10 cellular contexts compared by ENCODE assay signal in the genomic region with DNA sequence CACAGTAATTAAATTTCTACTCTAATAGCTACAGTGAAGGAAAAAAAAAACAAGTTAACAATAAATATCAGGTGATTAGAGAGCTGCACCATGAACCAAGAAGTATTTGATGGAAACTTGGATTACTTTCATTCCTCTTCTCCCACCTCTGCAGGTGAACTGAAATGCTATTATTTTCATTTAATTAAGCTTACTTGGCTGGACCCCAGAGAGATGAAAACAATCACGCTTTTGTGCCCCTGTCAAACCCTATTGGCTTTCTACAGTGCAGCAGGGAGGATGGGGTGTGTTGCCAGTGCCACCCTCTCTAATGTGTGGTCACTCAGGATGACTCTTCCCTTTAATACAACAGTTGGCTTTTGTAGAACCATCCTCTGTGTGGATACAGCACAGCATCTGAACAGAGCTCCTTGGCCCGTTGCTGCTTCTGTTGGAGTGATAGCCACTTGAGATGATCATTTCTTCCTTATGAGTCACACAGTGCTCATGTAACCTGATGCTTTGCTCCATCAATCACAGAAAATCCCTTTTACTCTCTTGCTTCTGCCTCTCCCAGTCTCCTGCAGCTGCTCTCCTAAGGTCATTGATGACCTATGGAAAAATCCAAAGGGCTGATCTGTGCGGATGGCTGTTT. TPM values are rescaled to one million over a fixed set of nuclear protein-coding genes. Genes with fewer than 3 reads are reported as not detected.
A peak's percentile ranks its signal among the peaks of the same experiment; 100 is the strongest.
DNase-seq lines count a peak whose midpoint lies in the region; ATAC-seq, FAIRE-seq and TF ChIP-seq lines count a peak whose summit lies in the region.
"Had no signal": no experiment of that assay in that cellular context is flagged by ENCODE, and none has a peak within 500 bp of the region (broad histone marks: within the 10 kb centered on the region; RNA-seq: fewer than 3 reads in every experiment).

No MANE protein-coding gene starts in this region.

- no peak overlapping the region for H2AFZ ChIP-seq in HepG2 (ENCODE audit: low read length)

- intact Hi-C loops in HepG2 (cut with micrococcal nuclease; ENCODE audit: unreplicated experiment): no loop called here

- H3K27me3 Mint-ChIP-seq in stimulated activated naive CD8-positive, alpha-beta T cell treated with anti-CD3 and anti-CD28 coated beads, Interleukin-15, amount 100 ng/mL, for 72 hours: no peaks in the 10 kb centered on the region

- no peak for TF ChIP-seq POLR2A in HepG2 (IDR thresholded peaks at IDR 0.05; ENCODE audit: insufficient read depth in 1 of 2, low read depth in 2 of 2, low read length in 2 of 2)

- CTCF ChIA-PET in HepG2 (lab: Yijun Ruan, JAX; ENCODE audit: low intra/inter-chr PET ratio, low total read pairs): no interaction called here

- peaks cover 2 to 4% of the 10 kb centered on the region in 2 experiments; a peak in 2 of 5 replicates for H3K27me3 ChIP-seq in HepG2 (ENCODE audit: control insufficient read depth in 1 of 2, insufficient read depth in 2 of 2, low read length in 2 of 2)

- H3K4me3 Mint-ChIP-seq in stimulated activated naive CD8-positive, alpha-beta T cell treated with anti-CD3 and anti-CD28 coated beads, Interleukin-15, amount 100 ng/mL, for 72 hours: no peak overlapping the region

- H3K4me3 ChIP-seq in astrocyte of the spinal cord (ENCODE audit: low read depth, low read length): no peak overlapping the region
- H3K4me3 ChIP-seq in HepG2 (replicated peaks in 1 of 3; ENCODE audit: insufficient read depth in 1 of 3, low read depth in 2 of 3, low read length in 3 of 3): no peak overlapping the region

- no peak overlapping the region for H3K27ac Mint-ChIP-seq in stimulated activated naive CD8-positive, alpha-beta T cell treated with anti-CD3 and anti-CD28 coated beads, Interleukin-15, amount 100 ng/mL, for 72 hours

- 11% methylated on average over 3 of the region's 3 CpGs for WGBS in HepG2 (ENCODE audit: low lambda C conversion rate)

- POLR2A ChIA-PET in HepG2 (lab: Yijun Ruan, JAX): no interaction called here

- H3K9me3 Mint-ChIP-seq in stimulated activated naive CD8-positive, alpha-beta T cell treated with anti-CD3 and anti-CD28 coated beads, Interleukin-15, amount 100 ng/mL, for 72 hours: no peaks in the 10 kb centered on the region

- TF ChIP-seq EP300 in HepG2 (IDR thresholded peaks at IDR 0.05; ENCODE audit: low read depth in 2 of 2, low read length in 2 of 2) (no peak), HepG2 (CRISPR knock-in tag; IDR thresholded peaks at IDR 0.05; ENCODE audit: borderline replicate concordance) (no peak)

- no TSS peak for BruUV-seq in HepG2 (replicated peaks; lab: Mats Ljungman, UMichigan)

- H3K9ac ChIP-seq in HepG2 (ENCODE audit: insufficient read depth, low read depth, low read length): no peak overlapping the region

- no peak for TF ChIP-seq RAD21 in HepG2 (CRISPR knock-in tag; IDR thresholded peaks at IDR 0.05)

- peaks cover 33% of the 10 kb centered on the region for H3K4me1 Mint-ChIP-seq in stimulated activated naive CD8-positive, alpha-beta T cell treated with anti-CD3 and anti-CD28 coated beads, Interleukin-15, amount 100 ng/mL, for 72 hours

- in situ Hi-C loops in astrocyte of the spinal cord (cut with HindIII; ENCODE audit: low sequenced_read_pairs): no loop called here
- in situ Hi-C loops in HepG2 (cut with HindIII; ENCODE audit: extremely low pct_ligation_motif_present, low pct_unique_long_range_greater_than_20kb): no loop called here

- H3K4me1 ChIP-seq in HepG2 (ENCODE audit: insufficient read depth, low read length): no peaks in the 10 kb centered on the region

- FAIRE-seq in HepG2 (lab: Jason Lieb, UNC): no peak

- H4K20me1 ChIP-seq in HepG2 (ENCODE audit: insufficient read depth, low read length): no peaks in the 10 kb centered on the region

- H3K27ac ChIP-seq in HepG2 (ENCODE audit: extremely low read length, insufficient read depth, low read length): no peak overlapping the region

- DNase-seq in GM03348 (ENCODE audit: low spot score): peak; percentile 65
- DNase-seq in NCI-H2196 (lab: John Stamatoyannopoulos, UW; ENCODE audit: unreplicated experiment): peak; percentile 84
- DNase-seq in astrocyte of the spinal cord (ENCODE audit: low read depth, low spot score): peak; percentile 85
- peak; percentile 76 for DNase-seq in myocyte (ENCODE audit: low read depth)
- no peak for DNase-seq in stimulated activated naive CD8-positive, alpha-beta T cell treated with anti-CD3 and anti-CD28 coated beads, Interleukin-15, amount 100 ng/mL, for 72 hours
- no peak for DNase-seq in activated CD8-positive, alpha-beta memory T cell treated with anti-CD3 and anti-CD28 coated beads, Interleukin-2, amount 50 U/mL, for 4 hours
- DNase-seq in HepG2 (ENCODE audit: low spot score): no peak
- no peak for DNase-seq in Kasumi-1 (lab: John Stamatoyannopoulos, UW)
- DNase-seq: dermis blood vessel endothelial cell, left cardiac atrium had no signal

- TF ChIP-seq CTCF in astrocyte of the spinal cord (IDR thresholded peaks at IDR 0.05; ENCODE audit: low read depth, low read length) (no peak), HepG2 (CRISPR knock-in tag; IDR thresholded peaks at IDR 0.05) (no peak)

- no peaks in the 10 kb centered on the region for H3K79me2 ChIP-seq in HepG2 (ENCODE audit: insufficient read depth, low read length)

- H3K36me3 ChIP-seq in HepG2 (replicated peaks in 1 of 2; ENCODE audit: control insufficient read depth in 1 of 2, insufficient read depth in 2 of 2, low read length in 2 of 2): no peaks in the 10 kb centered on the region

- ATAC-seq in stimulated activated naive CD8-positive, alpha-beta T cell treated with anti-CD3 and anti-CD28 coated beads, Interleukin-15, amount 100 ng/mL, for 72 hours: no peak
- no peak for ATAC-seq in HepG2

- H3K9me3 ChIP-seq in HepG2 (ENCODE audit: low read length): no peaks in the 10 kb centered on the region

- H3K4me2 ChIP-seq in HepG2 (ENCODE audit: low read depth, low read length): no peak overlapping the region

TF ChIP-seq in HepG2, 621 proteins besides CTCF, POLR2A, EP300 and RAD21 (continues in another document):
- TF ChIP-seq ZNF34 (CRISPR knock-in tag; IDR thresholded peaks at IDR 0.05; ENCODE audit: borderline replicate concordance): no peak
- TF ChIP-seq THAP11 (CRISPR knock-in tag; IDR thresholded peaks at IDR 0.05): no peak
- no peak for TF ChIP-seq ARNT (IDR thresholded peaks at IDR 0.05)
- TF ChIP-seq HNRNPH1 (optimal IDR thresholded peaks at IDR 0.05; ENCODE audit: low read depth, low read length): no peak
- TF ChIP-seq MED8 (CRISPR knock-in tag; IDR thresholded peaks at IDR 0.05; ENCODE audit: insufficient replicate concordance): no peak

RNA-seq across cellular contexts. Expression of a gene that starts 5.5 kb away (rescaled TPM):
- 27.7 and 32.9 TPM in 2 replicates for total RNA-seq in myocyte
- 59.0 TPM for polyA plus RNA-seq in myocyte (2012)
- 0.15 and 0.21 TPM in 2 replicates for total RNA-seq in HepG2 (2016; rRNA removed; fragmentation: Illumina TruSeq; extraction: Trizol)
- total RNA-seq in HepG2 (2016; cell fraction: cytosol; rRNA removed; fragmentation: Illumina TruSeq; extraction: Trizol; ENCODE audit: low read depth): not detected in 2 replicates
- 0.12 and 0.15 TPM in 2 replicates for total RNA-seq in HepG2 (2016; cell fraction: insoluble cytoplasmic fraction; rRNA removed; fragmentation: Illumina TruSeq; extraction: Trizol)
- total RNA-seq in HepG2 (2016; cell fraction: membrane; rRNA removed; fragmentation: Illumina TruSeq; extraction: Trizol): 0.14 and 0.15 TPM in 2 replicates
- 0.16 and 0.25 TPM in 2 replicates for total RNA-seq in HepG2 (2016; cell fraction: nucleus; rRNA removed; fragmentation: Illumina TruSeq; extraction: Trizol)
- 0.07 and 0.08 TPM in 2 replicates for polyA plus RNA-seq in HepG2 (2011; rRNA removed)
- 0.05 and 0.09 TPM in 2 replicates for polyA plus RNA-seq in HepG2 (2011; cell fraction: cytosol; rRNA removed)
- polyA plus RNA-seq in HepG2 (2011; cell fraction: nucleus; rRNA removed): 0.06 and 0.14 TPM in 2 replicates
- 0.05 TPM in 1 of 2 replicates, not detected in the other for polyA plus RNA-seq in HepG2 (2012)
- 0.03 and 0.06 TPM in 2 replicates for polyA plus RNA-seq in HepG2 (2016; cell fraction: cytosol; fragmentation: Illumina TruSeq; extraction: Trizol; ENCODE audit: low read depth)
- 0.19 and 0.28 TPM in 2 replicates for polyA plus RNA-seq in HepG2 (2016; cell fraction: insoluble cytoplasmic fraction; fragmentation: Illumina TruSeq; extraction: Trizol; ENCODE audit: low read depth)
- polyA plus RNA-seq in HepG2 (2016; cell fraction: membrane; fragmentation: Illumina TruSeq; extraction: Trizol; ENCODE audit: low read depth): 0.09 and 0.15 TPM in 2 replicates
- 0.21 and 0.36 TPM in 2 replicates for polyA plus RNA-seq in HepG2 (2016; cell fraction: nucleus; fragmentation: Illumina TruSeq; extraction: Trizol; ENCODE audit: insufficient read depth, low read depth)
- polyA minus RNA-seq in HepG2 (2011; rRNA and poly(A)+ RNA removed; ENCODE audit: low replicate concordance): not detected in 2 replicates
- not detected in 2 replicates for polyA minus RNA-seq in HepG2 (2011; cell fraction: cytosol; rRNA and poly(A)+ RNA removed)
- not detected in 2 replicates for polyA minus RNA-seq in HepG2 (2011; cell fraction: nucleus; rRNA and poly(A)+ RNA removed)

Comparison
In these comparisons a context has a peak if more than half of its experiments do, and no peak if none do; other contexts are left out.
1. DNase-seq: peak in GM03348 (single experiment), NCI-H2196 (single experiment), astrocyte of the spinal cord (single experiment) and myocyte (single experiment); none in stimulated activated naive CD8-positive, alpha-beta T cell treated with anti-CD3 and anti-CD28 coated beads, Interleukin-15, amount 100 ng/mL, for 72 hours (0 of 2), activated CD8-positive, alpha-beta memory T cell treated with anti-CD3 and anti-CD28 coated beads, Interleukin-2, amount 50 U/mL, for 4 hours (single experiment), HepG2 (single experiment) and Kasumi-1 (0 of 2).
2. RNA of a gene that starts 5.5 kb away (total RNA-seq): 27.7 to 32.9 TPM in myocyte; 0.12 to 0.25 TPM in HepG2; every median in the first group is over 10 times any median in the second.